ENCODE assay signal across 15 cellular contexts in genomic region chr17:72702136-72702735, GRCh38.
A peak's percentile ranks its signal among the peaks of the same experiment; 100 is the strongest.
DNase-seq lines count a peak whose midpoint lies in the region; ATAC-seq and FAIRE-seq lines count a peak whose summit lies in the region.
"Had no signal": no experiment of that assay in that cellular context is flagged by ENCODE, and none has a peak within 500 bp of the region (broad histone marks: within the 10 kb centered on the region; RNA-seq: fewer than 3 reads in every experiment).

No MANE protein-coding gene starts in this region.

- H3K18ac ChIP-seq in mesenchymal stem cell (ENCODE audit: low read depth in 1 of 2, low read length in 2 of 2) = no peak overlapping the region

- peaks cover 0 to 14% of the 10 kb centered on the region in 2 donors for H3K9me3 Mint-ChIP-seq in stimulated activated naive CD8-positive, alpha-beta T cell treated with anti-CD3 and anti-CD28 coated beads, Interleukin-15, amount 100 ng/mL, for 72 hours
- H3K9me3 Mint-ChIP-seq: activated naive CD4-positive, alpha-beta T cell treated with anti-CD3 and anti-CD28 coated beads, Interleukin-2, amount 50 U/mL, for 24 hours had no signal

- no peak overlapping the region for H2AFZ ChIP-seq in mesenchymal stem cell (ENCODE audit: low read depth, low read length)

- no peak overlapping the region for H4K91ac ChIP-seq in mesenchymal stem cell (ENCODE audit: low read length)

- H3K27ac Mint-ChIP-seq in stimulated activated naive CD8-positive, alpha-beta T cell treated with anti-CD3 and anti-CD28 coated beads, Interleukin-15, amount 100 ng/mL, for 72 hours = no peak overlapping the region
- H3K27ac Mint-ChIP-seq: activated naive CD4-positive, alpha-beta T cell treated with anti-CD3 and anti-CD28 coated beads, Interleukin-2, amount 50 U/mL, for 24 hours; IgD-negative memory B cell; stimulated activated memory B cell treated with anti-CD40 and anti-IgM and Interleukin-4, amounts not matched to agents 10 μg/mL and 1 μg/mL and 100 μg/mL, for 72 hours had no signal

- no peak overlapping the region for H2BK12ac ChIP-seq in mesenchymal stem cell (ENCODE audit: low read length in 2 of 2)

- H3K4me3 Mint-ChIP-seq in stimulated activated naive CD8-positive, alpha-beta T cell treated with anti-CD3 and anti-CD28 coated beads, Interleukin-15, amount 100 ng/mL, for 72 hours = no peak overlapping the region
- H3K4me3 Mint-ChIP-seq: activated naive CD4-positive, alpha-beta T cell treated with anti-CD3 and anti-CD28 coated beads, Interleukin-2, amount 50 U/mL, for 24 hours; IgD-negative memory B cell; stimulated activated memory B cell treated with anti-CD40 and anti-IgM and Interleukin-4, amounts not matched to agents 10 μg/mL and 1 μg/mL and 100 μg/mL, for 72 hours had no signal

- no peak overlapping the region for H3K9ac ChIP-seq in mesenchymal stem cell (ENCODE audit: low read length)

- peaks cover 6% of the 10 kb centered on the region for H3K4me1 Mint-ChIP-seq in stimulated activated naive CD8-positive, alpha-beta T cell treated with anti-CD3 and anti-CD28 coated beads, Interleukin-15, amount 100 ng/mL, for 72 hours
- H3K4me1 Mint-ChIP-seq: activated naive CD4-positive, alpha-beta T cell treated with anti-CD3 and anti-CD28 coated beads, Interleukin-2, amount 50 U/mL, for 24 hours had no signal

- no peak overlapping the region for H4K8ac ChIP-seq in mesenchymal stem cell (ENCODE audit: low read length)

- no peak overlapping the region for H2BK15ac ChIP-seq in mesenchymal stem cell (ENCODE audit: low read depth, poor library complexity, severe bottlenecking)

- no peak overlapping the region for H3K4me3 ChIP-seq in mesenchymal stem cell (ENCODE audit: insufficient read depth in 1 of 2, low read depth in 1 of 2, low read length in 2 of 2)

- H3K27me3 ChIP-seq in mesenchymal stem cell (ENCODE audit: control insufficient read depth in 1 of 2, insufficient read depth in 1 of 2, low read length in 2 of 2) = no peaks in the 10 kb centered on the region

- no peaks in the 10 kb centered on the region for H3K79me1 ChIP-seq in mesenchymal stem cell (replicated peaks; ENCODE audit: low read length, poor library complexity, severe bottlenecking)

- H3K27ac ChIP-seq in mesenchymal stem cell (ENCODE audit: low read length, poor library complexity, severe bottlenecking) = no peak overlapping the region

- H3K14ac ChIP-seq in mesenchymal stem cell (ENCODE audit: low read length in 2 of 2) = no peak overlapping the region

- H3K23ac ChIP-seq in mesenchymal stem cell (ENCODE audit: low read length in 2 of 2) = no peak overlapping the region

- DNase-seq in stimulated activated naive CD8-positive, alpha-beta T cell treated with anti-CD3 and anti-CD28 coated beads, Interleukin-15, Interleukin-2, amounts not matched to agents 100 U/mL and 50 U/mL, for 24 hours = no peak
- no peak for DNase-seq in stimulated activated naive CD8-positive, alpha-beta T cell treated with anti-CD3 and anti-CD28 coated beads, Interleukin-15, amount 100 ng/mL, for 72 hours
- DNase-seq in RCC 7860 (ENCODE audit: low spot score) (peak; percentile 93), urothelium cell line (ENCODE audit: low spot score) (peak; percentile 94), mesenchymal stem cell (no peak), NCI-H2081 treated with DMSO at 0.1 percent for 48 hours (lab: John Stamatoyannopoulos, UW) (no peak)
- DNase-seq in NK-92 treated with Interleukin-12 subunit alpha and Interleukin-12 subunit beta, amount 100 ng/mL, for 24 hours (lab: John Stamatoyannopoulos, UW) = no peak
- DNase-seq: AML-193; NCI-H2029; stimulated activated CD4-positive, alpha-beta T cell treated with anti-CD3 and anti-CD28 coated beads, Interleukin-2, amount 100 ng/mL, for 48 hours had no signal

- WGBS in mesenchymal stem cell = 57% methylated on average over 6 of the region's 6 CpGs

- H3K9me3 ChIP-seq in mesenchymal stem cell (ENCODE audit: control insufficient read depth, low read length) = no peaks in the 10 kb centered on the region

- H3K27me3 Mint-ChIP-seq in stimulated activated naive CD8-positive, alpha-beta T cell treated with anti-CD3 and anti-CD28 coated beads, Interleukin-15, amount 100 ng/mL, for 72 hours = no peaks in the 10 kb centered on the region
- H3K27me3 Mint-ChIP-seq: activated naive CD4-positive, alpha-beta T cell treated with anti-CD3 and anti-CD28 coated beads, Interleukin-2, amount 50 U/mL, for 24 hours; IgD-negative memory B cell; stimulated activated memory B cell treated with anti-CD40 and anti-IgM and Interleukin-4, amounts not matched to agents 10 μg/mL and 1 μg/mL and 100 μg/mL, for 72 hours had no signal

- no peak overlapping the region for H3K4ac ChIP-seq in mesenchymal stem cell (ENCODE audit: low read depth in 1 of 2, low read length in 2 of 2)

- FAIRE-seq in RCC 7860 (lab: Jason Lieb, UNC) = peak; percentile 94
- peak; percentile 95 for FAIRE-seq in urothelium cell line (lab: Jason Lieb, UNC)
- FAIRE-seq: GM18507 had no signal

- H2BK120ac ChIP-seq in mesenchymal stem cell (ENCODE audit: low read depth, low read length) = no peak overlapping the region

- no peak overlapping the region for H2AK5ac ChIP-seq in mesenchymal stem cell (ENCODE audit: low read length, severe bottlenecking)

- no peaks in the 10 kb centered on the region for H3K36me3 ChIP-seq in mesenchymal stem cell (ENCODE audit: control insufficient read depth in 1 of 2, insufficient read depth in 2 of 2, low read depth in 1 of 2, low read length in 2 of 2)

- no peak overlapping the region for H3K4me2 ChIP-seq in mesenchymal stem cell (ENCODE audit: low read length, poor library complexity, severe bottlenecking)

- ATAC-seq in stimulated activated naive CD8-positive, alpha-beta T cell treated with anti-CD3 and anti-CD28 coated beads, Interleukin-15, Interleukin-2, amounts not matched to agents 100 U/mL and 50 U/mL, for 24 hours = peak; percentile 36
- no peak for ATAC-seq in stimulated activated naive CD8-positive, alpha-beta T cell treated with anti-CD3 and anti-CD28 coated beads, Interleukin-15, amount 100 ng/mL, for 72 hours
- ATAC-seq in esophagus mucosa = peak; percentile 52
- ATAC-seq: stimulated activated memory B cell treated with anti-CD40 and anti-IgM and Interleukin-4, amounts not matched to agents 10 μg/mL and 1 μg/mL and 100 μg/mL, for 72 hours had no signal

- peaks cover 3% of the 10 kb centered on the region for H3K4me1 ChIP-seq in mesenchymal stem cell (ENCODE audit: control insufficient read depth, insufficient read depth, low read depth, low read length)

- no peak overlapping the region for H2BK5ac ChIP-seq in mesenchymal stem cell (ENCODE audit: low read depth, low read length, poor library complexity, severe bottlenecking)

Comparison
In these comparisons a context has a peak if more than half of its experiments do, and no peak if none do; other contexts are left out.
1. DNase-seq: peak in RCC 7860 (single experiment) and urothelium cell line (single experiment); none in stimulated activated naive CD8-positive, alpha-beta T cell treated with anti-CD3 and anti-CD28 coated beads, Interleukin-15, Interleukin-2, amounts not matched to agents 100 U/mL and 50 U/mL, for 24 hours (single experiment), stimulated activated naive CD8-positive, alpha-beta T cell treated with anti-CD3 and anti-CD28 coated beads, Interleukin-15, amount 100 ng/mL, for 72 hours (0 of 2), mesenchymal stem cell (single experiment), NK-92 treated with Interleukin-12 subunit alpha and Interleukin-12 subunit beta, amount 100 ng/mL, for 24 hours (single experiment) and NCI-H2081 treated with DMSO at 0.1 percent for 48 hours (single experiment).